Comparison of ENCODE assay signal across 9 cellular contexts in genomic region chr1:10939654-10940450, GRCh38.
DNase-seq lines count a peak whose midpoint lies in the region; ATAC-seq and TF ChIP-seq lines count a peak whose summit lies in the region.
"Had no signal": no experiment of that assay in that cellular context is flagged by ENCODE, and none has a peak within 500 bp of the region (broad histone marks: within the 10 kb centered on the region; RNA-seq: fewer than 3 reads in every experiment).

No MANE protein-coding gene starts in this region.

- H3K27ac ChIP-seq in brain microvascular endothelial cell, result no peak overlapping the region
- H3K27ac ChIP-seq: right atrium auricular region had no signal

- no peaks in the 10 kb centered on the region for H3K36me3 ChIP-seq in brain microvascular endothelial cell (replicated peaks)
- H3K36me3 ChIP-seq: right atrium auricular region had no signal

- no peaks in the 10 kb centered on the region for H3K36me3 Mint-ChIP-seq in activated naive CD4-positive, alpha-beta T cell treated with anti-CD3 and anti-CD28 coated beads, Interleukin-2, amount 50 U/mL, for 24 hours

- ATAC-seq in HG03442 (IDR thresholded peaks at IDR 0.05; ENCODE audit: unreplicated experiment), result peak; percentile 39

- TF ChIP-seq CTCF in brain microvascular endothelial cell (IDR thresholded peaks at IDR 0.05; ENCODE audit: low read depth, low read length, missing control alignments), result no peak

- H3K4me3 Mint-ChIP-seq in activated naive CD4-positive, alpha-beta T cell treated with anti-CD3 and anti-CD28 coated beads, Interleukin-2, amount 50 U/mL, for 24 hours, result peak overlapping the region; percentile 72

- no peaks in the 10 kb centered on the region for H3K9me3 Mint-ChIP-seq in activated naive CD4-positive, alpha-beta T cell treated with anti-CD3 and anti-CD28 coated beads, Interleukin-2, amount 50 U/mL, for 24 hours

- no peak overlapping the region for H3K4me3 ChIP-seq in brain microvascular endothelial cell (ENCODE audit: low read depth, low read length)
- H3K4me3 ChIP-seq: right atrium auricular region had no signal

- DNase-seq in GM19238 (ENCODE audit: insufficient read length, low spot score), result peak; percentile 78
- peak; percentile 29 to 53 (median 40) for DNase-seq in stimulated activated CD4-positive, alpha-beta T cell treated with anti-CD3 and anti-CD28 coated beads, TNF-alpha, amount 100 ng/mL, for 48 hours (ENCODE audit: low read depth in 3 of 3)
- no peak for DNase-seq in HK-2 (ENCODE audit: unreplicated experiment)
- no peak for DNase-seq in SKM-1 (lab: John Stamatoyannopoulos, UW; ENCODE audit: unreplicated experiment)
- no peak for DNase-seq in DMS 273 (lab: John Stamatoyannopoulos, UW; ENCODE audit: unreplicated experiment)
- DNase-seq in brain microvascular endothelial cell, result no peak

- peak overlapping the region; percentile 61 for H3K27ac Mint-ChIP-seq in activated naive CD4-positive, alpha-beta T cell treated with anti-CD3 and anti-CD28 coated beads, Interleukin-2, amount 50 U/mL, for 24 hours

- in situ Hi-C loops in brain microvascular endothelial cell (cut with HindIII; ENCODE audit: low pct_ligation_motif_present, low sequenced_read_pairs), result no loop called here

- H3K27me3 Mint-ChIP-seq in activated naive CD4-positive, alpha-beta T cell treated with anti-CD3 and anti-CD28 coated beads, Interleukin-2, amount 50 U/mL, for 24 hours, result peaks cover 18% of the 10 kb centered on the region

- H3K4me1 Mint-ChIP-seq in activated naive CD4-positive, alpha-beta T cell treated with anti-CD3 and anti-CD28 coated beads, Interleukin-2, amount 50 U/mL, for 24 hours, result peaks cover 38% of the 10 kb centered on the region

- H3K27me3 ChIP-seq in brain microvascular endothelial cell (replicated peaks), result peaks cover 12% of the 10 kb centered on the region
- H3K27me3 ChIP-seq: right atrium auricular region had no signal

Comparison
In these comparisons a context has a peak if more than half of its experiments do, and no peak if none do; other contexts are left out.
1. DNase-seq: peak in GM19238 (single experiment) and stimulated activated CD4-positive, alpha-beta T cell treated with anti-CD3 and anti-CD28 coated beads, TNF-alpha, amount 100 ng/mL, for 48 hours (3 of 3); none in HK-2 (single experiment), SKM-1 (single experiment), DMS 273 (single experiment) and brain microvascular endothelial cell (single experiment).